In genomic region chr5:140106101-140106500, GRCh38 we compare ENCODE assay signal across 2 cellular contexts.
TF ChIP-seq lines count a peak whose summit lies in the region.

No MANE protein-coding gene starts in this region.

TF ChIP-seq in SK-N-SH, 30 proteins besides CTCF, POLR2A, EP300 and RAD21:
- no peak for TF ChIP-seq MAX (IDR thresholded peaks at IDR 0.05; ENCODE audit: low read depth)
- TF ChIP-seq ZBTB33 (IDR thresholded peaks at IDR 0.05; ENCODE audit: borderline replicate concordance, low read depth), result no peak
- no peak for TF ChIP-seq POLR2AphosphoS5 (IDR thresholded peaks at IDR 0.05; ENCODE audit: low read depth, low read length)
- TF ChIP-seq YY1 (IDR thresholded peaks at IDR 0.05; ENCODE audit: low read depth), result no peak
- no peak for TF ChIP-seq FOXJ3 (CRISPR knock-in tag; IDR thresholded peaks at IDR 0.05)
- no peak for TF ChIP-seq NFIC (IDR thresholded peaks at IDR 0.05; ENCODE audit: borderline replicate concordance)
- TF ChIP-seq SIN3A (IDR thresholded peaks at IDR 0.05; ENCODE audit: borderline replicate concordance, low read depth, low read length), result no peak
- TF ChIP-seq IRF3 (IDR thresholded peaks at IDR 0.05; ENCODE audit: low read depth, low read length), result no peak

TF ChIP-seq in SK-N-SH treated with all-trans-retinoic acid at 6 μM for 48 hours, 23 proteins besides CTCF, POLR2A, EP300 and RAD21 (continued from another document):
- TF ChIP-seq OSR1 (CRISPR knock-in tag; IDR thresholded peaks at IDR 0.05) (no peak), TCF4 (CRISPR knock-in tag; IDR thresholded peaks at IDR 0.05; ENCODE audit: borderline replicate concordance) (no peak), TSHZ2 (CRISPR knock-in tag; IDR thresholded peaks at IDR 0.05) (no peak)
